ENCODE assay signal across 17 cellular contexts in the genomic region with DNA sequence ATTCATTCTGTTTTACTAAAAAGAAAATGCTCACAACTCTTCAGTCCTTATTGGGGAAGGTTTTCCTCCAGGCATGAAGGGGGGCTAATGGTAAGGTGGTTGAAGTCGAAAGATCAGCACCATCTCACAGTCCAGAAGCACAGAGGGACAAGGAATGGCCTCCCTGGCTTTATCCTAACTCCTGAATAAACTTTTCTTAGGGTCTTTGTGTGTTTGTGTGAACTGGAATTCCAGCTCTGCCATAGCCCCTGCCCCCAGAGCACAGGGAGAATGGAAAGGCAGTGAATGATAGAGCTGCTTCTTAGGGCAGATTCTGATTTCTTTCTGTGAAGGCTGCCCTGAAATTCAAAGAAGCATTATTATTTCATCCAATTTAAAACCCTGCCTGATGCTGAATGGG.
DNase-seq lines count a peak whose midpoint lies in the region; ATAC-seq and TF ChIP-seq lines count a peak whose summit lies in the region.
"Had no signal": no experiment of that assay in that cellular context is flagged by ENCODE, and none has a peak within 500 bp of the region (broad histone marks: within the 10 kb centered on the region; RNA-seq: fewer than 3 reads in every experiment).

No MANE protein-coding gene starts in this region.

- no peak for ATAC-seq in HG02938 (IDR thresholded peaks at IDR 0.05; ENCODE audit: unreplicated experiment)
- ATAC-seq in activated naive CD4-positive, alpha-beta T cell treated with anti-CD3 and anti-CD28 coated beads, Interleukin-2, amount 50 U/mL, for 72 hours, result no peak
- ATAC-seq: A549, HCT116 had no signal

- H3K79me2 ChIP-seq in neural cell (replicated peaks; ENCODE audit: insufficient read depth, low read length), result no peaks in the 10 kb centered on the region

- DNase-seq in NCI-H2227 treated with DMSO at 0.1 percent for 48 hours (lab: John Stamatoyannopoulos, UW) (peak; percentile 55), NCI-H2227 (lab: John Stamatoyannopoulos, UW; ENCODE audit: unreplicated experiment) (no peak), pons (ENCODE audit: low spot score) (peak; percentile 7), tibial nerve (ENCODE audit: low spot score in 2 of 2) (no peak)
- no peak for DNase-seq in activated naive CD4-positive, alpha-beta T cell treated with anti-CD3 and anti-CD28 coated beads, Interleukin-2, amount 50 U/mL, for 72 hours (ENCODE audit: low spot score in 2 of 2)
- DNase-seq: AML-193; Caco-2; CD4-positive, alpha-beta T cell; GOT3; H7; HFFc6 had no signal

- H3K36me3 Mint-ChIP-seq in activated naive CD4-positive, alpha-beta T cell treated with anti-CD3 and anti-CD28 coated beads, Interleukin-2, amount 50 U/mL, for 72 hours, result no peaks in the 10 kb centered on the region

- no peak for TF ChIP-seq POLR2A in tibial nerve (IDR thresholded peaks at IDR 0.05)

- no peaks in the 10 kb centered on the region for H3K9me3 Mint-ChIP-seq in activated naive CD4-positive, alpha-beta T cell treated with anti-CD3 and anti-CD28 coated beads, Interleukin-2, amount 50 U/mL, for 72 hours
- H3K9me3 Mint-ChIP-seq: CD4-positive, alpha-beta T cell had no signal

- TF ChIP-seq EP300 in neural cell (conservative IDR thresholded peaks at IDR 0.05; ENCODE audit: poor library complexity, severe bottlenecking), result no peak
- TF ChIP-seq EP300 in tibial nerve (IDR thresholded peaks at IDR 0.05), result no peak

- no peaks in the 10 kb centered on the region for H3K9me2 ChIP-seq in neural cell (ENCODE audit: insufficient read depth, low read length)

- H3K9ac ChIP-seq in neural cell (ENCODE audit: low read length), result no peak overlapping the region

- no peaks in the 10 kb centered on the region for H4K20me1 ChIP-seq in neural cell (ENCODE audit: insufficient read depth)

- H2AFZ ChIP-seq in neural cell (ENCODE audit: low read depth, low read length), result no peak overlapping the region

- no peaks in the 10 kb centered on the region for H3K9me3 ChIP-seq in neural cell (ENCODE audit: low read length)
- peaks cover 0 to 5% (median 0%) of the 10 kb centered on the region in 4 donors for H3K9me3 ChIP-seq in tibial nerve
- H3K9me3 ChIP-seq: A549, Caco-2 had no signal

- no peaks in the 10 kb centered on the region for H3K27me3 ChIP-seq in neural cell (ENCODE audit: insufficient read depth, low read depth, low read length)
- no peaks in the 10 kb centered on the region for H3K27me3 ChIP-seq in tibial nerve

- H3K27ac Mint-ChIP-seq in activated naive CD4-positive, alpha-beta T cell treated with anti-CD3 and anti-CD28 coated beads, Interleukin-2, amount 50 U/mL, for 72 hours, result no peak overlapping the region
- H3K27ac Mint-ChIP-seq: CD4-positive, alpha-beta T cell; HFFc6 had no signal

- H3K36me3 ChIP-seq in neural cell (ENCODE audit: insufficient read depth, low read length), result no peaks in the 10 kb centered on the region
- H3K36me3 ChIP-seq in tibial nerve, result no peaks in the 10 kb centered on the region

- no peaks in the 10 kb centered on the region for H3K4me1 ChIP-seq in tibial nerve
- H3K4me1 ChIP-seq: A549, Caco-2 had no signal

- peak overlapping the region; percentile 17 for H3K4me2 ChIP-seq in neural cell (ENCODE audit: low read length)
- H3K4me2 ChIP-seq: A549 had no signal

- no peak for TF ChIP-seq RAD21 in neural cell (conservative IDR thresholded peaks at IDR 0.05)

- TF ChIP-seq CTCF in neural cell (IDR thresholded peaks at IDR 0.05; ENCODE audit: poor library complexity, severe bottlenecking) (no peak), tibial nerve (IDR thresholded peaks at IDR 0.05) (no peak)

- H3K4me3 ChIP-seq in neural cell (ENCODE audit: low read length) (no peak overlapping the region), tibial nerve (no peak overlapping the region)
- H3K4me3 ChIP-seq: A549 had no signal

- H3F3A ChIP-seq in neural cell (ENCODE audit: insufficient read depth, low read length, poor library complexity, severe bottlenecking), result peaks cover 11% of the 10 kb centered on the region

- peak overlapping the region; percentile 58 for H3K27ac ChIP-seq in neural cell (ENCODE audit: low read length)
- H3K27ac ChIP-seq in tibial nerve, result no peak overlapping the region
- H3K27ac ChIP-seq: 22Rv1, A549, C4-2B had no signal

- WGBS in tibial nerve, 2 donors, result 57 to 76% methylated on average over 1 of the region's 1 CpG

TF ChIP-seq in neural cell, 6 proteins besides CTCF, POLR2A, EP300 and RAD21:
- TF ChIP-seq EZH2 (IDR thresholded peaks at IDR 0.05; ENCODE audit: borderline replicate concordance, insufficient read depth, low read length, poor library complexity, severe bottlenecking) (no peak), TAF1 (IDR thresholded peaks at IDR 0.05; ENCODE audit: low read depth) (no peak), MXI1 (conservative IDR thresholded peaks at IDR 0.05; ENCODE audit: poor library complexity, severe bottlenecking) (no peak), REST (IDR thresholded peaks at IDR 0.05; ENCODE audit: borderline replicate concordance) (no peak), SMC3 (conservative IDR thresholded peaks at IDR 0.05; ENCODE audit: poor library complexity) (no peak), POLR2AphosphoS5 (IDR thresholded peaks at IDR 0.05) (no peak)

Comparison
In these comparisons a context has a peak if more than half of its experiments do, and no peak if none do; other contexts are left out.
1. DNase-seq: peak in NCI-H2227 treated with DMSO at 0.1 percent for 48 hours (single experiment) and pons (single experiment); none in NCI-H2227 (single experiment), activated naive CD4-positive, alpha-beta T cell treated with anti-CD3 and anti-CD28 coated beads, Interleukin-2, amount 50 U/mL, for 72 hours (0 of 2) and tibial nerve (0 of 2).